17 cellular contexts compared by ENCODE assay signal in genomic region chrX:51902651-51903050, GRCh38. TPM values are rescaled to one million over a fixed set of nuclear protein-coding genes. Genes with fewer than 3 reads are reported as not detected.
DNase-seq lines count a peak whose midpoint lies in the region; ATAC-seq and TF ChIP-seq lines count a peak whose summit lies in the region.
"Had no signal": no experiment of that assay in that cellular context is flagged by ENCODE, and none has a peak within 500 bp of the region (broad histone marks: within the 10 kb centered on the region; RNA-seq: fewer than 3 reads in every experiment).

No MANE protein-coding gene starts in this region.

- intact Hi-C loops in activated CD4-positive, alpha-beta T cell treated with anti-CD3 and anti-CD28 coated beads for 36 hours (cut with DNase I, micrococcal nuclease), result no loop called here
- intact Hi-C loops in left ventricle myocardium superior (cut with micrococcal nuclease), result no loop called here

- peaks cover 2% of the 10 kb centered on the region for H3K9me3 Mint-ChIP-seq in activated CD4-positive, alpha-beta T cell treated with anti-CD3 and anti-CD28 coated beads, Interleukin-2, amount 10 ng/mL, durations not matched to agents 7 days and 5 days
- no peaks in the 10 kb centered on the region for H3K9me3 Mint-ChIP-seq in activated CD4-positive, alpha-beta T cell treated with anti-CD3 and anti-CD28 coated beads for 36 hours (ENCODE audit: low read depth)
- H3K9me3 Mint-ChIP-seq in T-cell, result no peaks in the 10 kb centered on the region
- H3K9me3 Mint-ChIP-seq in chondrocyte (ENCODE audit: low read depth), result peaks cover 8% of the 10 kb centered on the region

- H3F3A ChIP-seq in neural cell (ENCODE audit: insufficient read depth, low read length, poor library complexity, severe bottlenecking), result no peaks in the 10 kb centered on the region

- no peak for TF ChIP-seq EP300 in neural cell (conservative IDR thresholded peaks at IDR 0.05; ENCODE audit: poor library complexity, severe bottlenecking)

- no peak overlapping the region for H3K4me3 Mint-ChIP-seq in activated CD4-positive, alpha-beta T cell treated with anti-CD3 and anti-CD28 coated beads, Interleukin-2, amount 10 ng/mL, durations not matched to agents 7 days and 5 days
- H3K4me3 Mint-ChIP-seq in activated CD4-positive, alpha-beta T cell treated with anti-CD3 and anti-CD28 coated beads for 36 hours, result no peak overlapping the region
- no peak overlapping the region for H3K4me3 Mint-ChIP-seq in T-cell
- no peak overlapping the region for H3K4me3 Mint-ChIP-seq in chondrocyte (ENCODE audit: unreplicated experiment)
- H3K4me3 Mint-ChIP-seq: H9 had no signal

- peaks cover 17% of the 10 kb centered on the region for H3K4me1 Mint-ChIP-seq in activated CD4-positive, alpha-beta T cell treated with anti-CD3 and anti-CD28 coated beads, Interleukin-2, amount 10 ng/mL, durations not matched to agents 7 days and 5 days
- peaks cover 2% of the 10 kb centered on the region for H3K4me1 Mint-ChIP-seq in activated CD4-positive, alpha-beta T cell treated with anti-CD3 and anti-CD28 coated beads for 36 hours
- H3K4me1 Mint-ChIP-seq in T-cell, result peaks cover 3 to 16% (median 12%) of the 10 kb centered on the region in 3 donors
- H3K4me1 Mint-ChIP-seq in chondrocyte (ENCODE audit: low read depth), result peaks cover 7% of the 10 kb centered on the region
- H3K4me1 Mint-ChIP-seq: H9 had no signal

- no peak overlapping the region for H2AFZ ChIP-seq in neural cell (ENCODE audit: low read depth, low read length)

- no peaks in the 10 kb centered on the region for H3K27me3 Mint-ChIP-seq in activated CD4-positive, alpha-beta T cell treated with anti-CD3 and anti-CD28 coated beads, Interleukin-2, amount 10 ng/mL, durations not matched to agents 7 days and 5 days
- no peaks in the 10 kb centered on the region for H3K27me3 Mint-ChIP-seq in activated CD4-positive, alpha-beta T cell treated with anti-CD3 and anti-CD28 coated beads for 36 hours
- H3K27me3 Mint-ChIP-seq in T-cell, result no peaks in the 10 kb centered on the region
- H3K27me3 Mint-ChIP-seq in chondrocyte (ENCODE audit: low read depth), result no peaks in the 10 kb centered on the region

- no peaks in the 10 kb centered on the region for H3K9me3 ChIP-seq in neural cell (ENCODE audit: low read length)
- H3K9me3 ChIP-seq: A549 had no signal

- ATAC-seq in activated CD4-positive, alpha-beta T cell treated with anti-CD3 and anti-CD28 coated beads for 36 hours, result no peak
- ATAC-seq in T-cell (replicated peaks in 1 of 4), result no peak
- ATAC-seq in left ventricle myocardium superior, result no peak

- no peak overlapping the region for H3K27ac ChIP-seq in neural cell (ENCODE audit: low read length)
- H3K27ac ChIP-seq: A549 had no signal

- TF ChIP-seq RAD21 in neural cell (conservative IDR thresholded peaks at IDR 0.05), result no peak

- no peaks in the 10 kb centered on the region for H3K27me3 ChIP-seq in neural cell (ENCODE audit: insufficient read depth, low read depth, low read length)

- POLR2A ChIA-PET in activated CD4-positive, alpha-beta T cell treated with anti-CD3 and anti-CD28 coated beads, Interleukin-2, amount 10 ng/mL, durations not matched to agents 7 days and 5 days (lab: Charles Lee), result no interaction called here
- POLR2A ChIA-PET in activated CD4-positive, alpha-beta T cell treated with anti-CD3 and anti-CD28 coated beads for 36 hours (lab: Charles Lee), result no interaction called here
- POLR2A ChIA-PET in T-cell (lab: Charles Lee), result no interaction called here

- CTCF ChIA-PET in activated CD4-positive, alpha-beta T cell treated with anti-CD3 and anti-CD28 coated beads, Interleukin-2, amount 10 ng/mL, durations not matched to agents 7 days and 5 days (lab: Charles Lee), result no interaction called here
- CTCF ChIA-PET in activated CD4-positive, alpha-beta T cell treated with anti-CD3 and anti-CD28 coated beads for 36 hours (lab: Charles Lee), result no interaction called here
- CTCF ChIA-PET in T-cell (lab: Charles Lee), result no interaction called here

- no peaks in the 10 kb centered on the region for H3K36me3 ChIP-seq in neural cell (ENCODE audit: insufficient read depth, low read length)

- peaks cover 5% of the 10 kb centered on the region for H3K79me2 ChIP-seq in neural cell (replicated peaks; ENCODE audit: insufficient read depth, low read length)

- no peak overlapping the region for H3K4me2 ChIP-seq in neural cell (ENCODE audit: low read length)
- H3K4me2 ChIP-seq: A549 had no signal

- TF ChIP-seq CTCF in chondrocyte (IDR thresholded peaks at IDR 0.05) (no peak), neural cell (IDR thresholded peaks at IDR 0.05; ENCODE audit: poor library complexity, severe bottlenecking) (no peak)

- H3K36me3 Mint-ChIP-seq in activated CD4-positive, alpha-beta T cell treated with anti-CD3 and anti-CD28 coated beads, Interleukin-2, amount 10 ng/mL, durations not matched to agents 7 days and 5 days (ENCODE audit: low read depth), result peaks cover 23% of the 10 kb centered on the region
- H3K36me3 Mint-ChIP-seq in activated CD4-positive, alpha-beta T cell treated with anti-CD3 and anti-CD28 coated beads for 36 hours (ENCODE audit: low read depth), result peaks cover 19% of the 10 kb centered on the region
- peaks cover 23% of the 10 kb centered on the region for H3K36me3 Mint-ChIP-seq in T-cell
- H3K36me3 Mint-ChIP-seq in chondrocyte (ENCODE audit: low read depth), result peaks cover 27% of the 10 kb centered on the region

- DNase-seq in activated CD4-positive, alpha-beta T cell treated with anti-CD3 and anti-CD28 coated beads, Interleukin-2, amount 10 ng/mL, durations not matched to agents 7 days and 5 days, result no peak
- DNase-seq in activated CD4-positive, alpha-beta T cell treated with anti-CD3 and anti-CD28 coated beads for 36 hours, result no peak
- DNase-seq in T-cell, result no peak
- DNase-seq in chondrocyte (ENCODE audit: low spot score), result no peak
- DNase-seq in stimulated activated CD4-positive, alpha-beta T cell treated with anti-CD3 and anti-CD28 coated beads, Interleukin-15, amount 100 ng/mL, for 24 hours, result no peak
- DNase-seq in NCI-H1417 treated with DMSO at 0.1 percent for 48 hours (lab: John Stamatoyannopoulos, UW), result no peak
- DNase-seq in left ventricle myocardium superior, result no peak
- DNase-seq: C1 segment of cervical spinal cord, DMS 273 treated with DMSO at 0.1 percent for 48 hours, H9, KG1, NCI-H1048, NCI-H2107, NCI-H2227 treated with DMSO at 0.1 percent for 48 hours, NCI-H524 had no signal

- H3K27ac Mint-ChIP-seq in activated CD4-positive, alpha-beta T cell treated with anti-CD3 and anti-CD28 coated beads, Interleukin-2, amount 10 ng/mL, durations not matched to agents 7 days and 5 days, result peak overlapping the region; percentile 54
- H3K27ac Mint-ChIP-seq in activated CD4-positive, alpha-beta T cell treated with anti-CD3 and anti-CD28 coated beads for 36 hours, result no peak overlapping the region
- H3K27ac Mint-ChIP-seq in T-cell (peak overlapping the region; percentile 25 to 78), chondrocyte (ENCODE audit: unreplicated experiment) (peak overlapping the region; percentile 60)
- H3K27ac Mint-ChIP-seq: H9 had no signal

- H3K9me2 ChIP-seq in neural cell (ENCODE audit: insufficient read depth, low read length), result no peaks in the 10 kb centered on the region

- no peak overlapping the region for H3K9ac ChIP-seq in neural cell (ENCODE audit: low read length)

- H4K20me1 ChIP-seq in neural cell (ENCODE audit: insufficient read depth), result no peaks in the 10 kb centered on the region

- H3K4me3 ChIP-seq in neural cell (ENCODE audit: low read length), result no peak overlapping the region
- H3K4me3 ChIP-seq: A549 had no signal

TF ChIP-seq in neural cell, 6 proteins besides CTCF, POLR2A, EP300 and RAD21:
- TF ChIP-seq TAF1 (IDR thresholded peaks at IDR 0.05; ENCODE audit: low read depth), result no peak
- TF ChIP-seq REST (IDR thresholded peaks at IDR 0.05; ENCODE audit: borderline replicate concordance), result no peak
- no peak for TF ChIP-seq MXI1 (conservative IDR thresholded peaks at IDR 0.05; ENCODE audit: poor library complexity, severe bottlenecking)
- no peak for TF ChIP-seq SMC3 (conservative IDR thresholded peaks at IDR 0.05; ENCODE audit: poor library complexity)
- TF ChIP-seq POLR2AphosphoS5 (IDR thresholded peaks at IDR 0.05), result peak; percentile 19

RNA-seq across cellular contexts. Expression of gene MAGED1, which starts 9.2 kb away (rescaled TPM):
- 10 to 100 TPM; 35.0 to 41.7 TPM for total RNA-seq in activated CD4-positive, alpha-beta T cell treated with anti-CD3 and anti-CD28 coated beads, Interleukin-2, amount 10 ng/mL, durations not matched to agents 7 days and 5 days
- total RNA-seq in activated CD4-positive, alpha-beta T cell treated with anti-CD3 and anti-CD28 coated beads for 36 hours, result 10 to 100 TPM; 46.8 to 55.4 TPM
- total RNA-seq in T-cell (10 to 100 TPM; 30.0 to 44.6 (median 31.2) TPM), chondrocyte (470 to 669 TPM (median 477 TPM) in 3 replicates), left ventricle myocardium superior (68.3 TPM)
- polyA plus RNA-seq in neural cell, result 378 and 408 TPM in 2 replicates
- polyA minus RNA-seq in neural cell, result 345 and 389 TPM in 2 replicates
